In genomic region chr5:73437126-73438047, GRCh38 we compare ENCODE assay signal across 1 cellular context.
A peak's percentile ranks its signal among the peaks of the same experiment; 100 is the strongest.
TF ChIP-seq lines count a peak whose summit lies in the region.

No MANE protein-coding gene starts in this region.

TF ChIP-seq in HEK293, 187 proteins besides CTCF, POLR2A, EP300 and RAD21 (continued from another document and continues in another):
- TF ChIP-seq SETDB1 (IDR thresholded peaks at IDR 0.05; ENCODE audit: insufficient read length, low read length) (no peak), HOXC10 (CRISPR knock-in tag; IDR thresholded peaks at IDR 0.05) (no peak), ZNF155 (tag by site-specific recombination; IDR thresholded peaks at IDR 0.05) (no peak), ZBTB1 (tag by site-specific recombination; IDR thresholded peaks at IDR 0.05) (no peak), ZBTB49 (tag by site-specific recombination; IDR thresholded peaks at IDR 0.05; ENCODE audit: low read depth) (no peak), ZNF707 (tag by site-specific recombination; IDR thresholded peaks at IDR 0.05) (no peak), ZNF629 (tag by site-specific recombination; IDR thresholded peaks at IDR 0.05) (peak; percentile 83), ZNF843 (tag by site-specific recombination; IDR thresholded peaks at IDR 0.05) (peak; percentile 90), ZBTB21 (tag by site-specific recombination; IDR thresholded peaks at IDR 0.05) (peak; percentile 44; the same call in 1 of the 2 replicates), SALL2 (tag by site-specific recombination; IDR thresholded peaks at IDR 0.05; ENCODE audit: borderline replicate concordance) (no peak), ZBTB44 (tag by site-specific recombination; IDR thresholded peaks at IDR 0.05) (0 out of 2 replicates have a peak, but pooled peaks have one; percentile 13), ZNF362 (tag by site-specific recombination; IDR thresholded peaks at IDR 0.05) (no peak), ZBTB26 (tag by site-specific recombination; optimal IDR thresholded peaks at IDR 0.05) (peak; percentile 87), TSHZ1 (tag by site-specific recombination; IDR thresholded peaks at IDR 0.05; ENCODE audit: borderline replicate concordance) (peak; percentile 5; the same call in 1 of the 2 replicates), KLF1 (tag by site-specific recombination; IDR thresholded peaks at IDR 0.05) (peak; percentile 54; the same call in 1 of the 2 replicates), ZNF121 (tag by site-specific recombination; IDR thresholded peaks at IDR 0.05) (no peak), FEZF1 (tag by site-specific recombination; IDR thresholded peaks at IDR 0.05) (peak; percentile 95), ZNF777 (tag by site-specific recombination; IDR thresholded peaks at IDR 0.05; ENCODE audit: borderline replicate concordance) (no peak), ZNF311 (tag by site-specific recombination; IDR thresholded peaks at IDR 0.05; ENCODE audit: borderline replicate concordance) (no peak), HOXA7 (CRISPR knock-in tag; IDR thresholded peaks at IDR 0.05; ENCODE audit: borderline replicate concordance) (no peak), MYNN (tag by site-specific recombination; IDR thresholded peaks at IDR 0.05; ENCODE audit: borderline replicate concordance) (no peak), ZNF248 (tag by site-specific recombination; IDR thresholded peaks at IDR 0.05) (no peak), ZBTB20 (tag by site-specific recombination; IDR thresholded peaks at IDR 0.05) (peak; percentile 100), ZNF791 (tag by site-specific recombination; IDR thresholded peaks at IDR 0.05) (no peak), ZFP69B (tag by site-specific recombination; IDR thresholded peaks at IDR 0.05) (0 out of 2 replicates have a peak, but pooled peaks have one; percentile 25), ZBTB17 (tag by site-specific recombination; IDR thresholded peaks at IDR 0.05) (peak; percentile 84), ZNF140 (tag by site-specific recombination; IDR thresholded peaks at IDR 0.05) (no peak), BCL11B (tag by site-specific recombination; IDR thresholded peaks at IDR 0.05; ENCODE audit: low read depth) (no peak), SCRT1 (tag by site-specific recombination; IDR thresholded peaks at IDR 0.05; ENCODE audit: borderline replicate concordance) (no peak), KLF7 (tag by site-specific recombination; IDR thresholded peaks at IDR 0.05; ENCODE audit: borderline replicate concordance) (peak; percentile 64; the same call in 1 of the 2 replicates), ZNF621 (tag by site-specific recombination; IDR thresholded peaks at IDR 0.05) (no peak), HOXD13 (CRISPR knock-in tag; IDR thresholded peaks at IDR 0.05; ENCODE audit: borderline replicate concordance) (no peak), ZNF112 (tag by site-specific recombination; IDR thresholded peaks at IDR 0.05) (no peak), ZSCAN5A (tag by site-specific recombination; IDR thresholded peaks at IDR 0.05) (no peak), ZNF37A (tag by site-specific recombination; IDR thresholded peaks at IDR 0.05) (no peak), GLI2 (tag by site-specific recombination; IDR thresholded peaks at IDR 0.05; ENCODE audit: borderline replicate concordance, low read depth) (no peak), ZNF324 (tag by site-specific recombination; IDR thresholded peaks at IDR 0.05) (no peak), ZNF341 (tag by site-specific recombination; IDR thresholded peaks at IDR 0.05; ENCODE audit: low read depth) (peak; percentile 92), RBAK (tag by site-specific recombination; IDR thresholded peaks at IDR 0.05) (no peak), ZNF747 (tag by site-specific recombination; IDR thresholded peaks at IDR 0.05) (no peak), ZNF548 (tag by site-specific recombination; IDR thresholded peaks at IDR 0.05) (no peak), SCRT2 (tag by site-specific recombination; IDR thresholded peaks at IDR 0.05) (peak; percentile 90), ZNF501 (tag by site-specific recombination; IDR thresholded peaks at IDR 0.05) (peak; percentile 82; the same call in 1 of the 2 replicates), GLIS1 (tag by site-specific recombination; IDR thresholded peaks at IDR 0.05) (peak; percentile 93), ZNF624 (tag by site-specific recombination; IDR thresholded peaks at IDR 0.05) (no peak), PRDM10 (tag by site-specific recombination; IDR thresholded peaks at IDR 0.05) (peak; percentile 92), ZNF561 (tag by site-specific recombination; IDR thresholded peaks at IDR 0.05; ENCODE audit: borderline replicate concordance) (peak; percentile 89), ZNF366 (tag by site-specific recombination; conservative IDR thresholded peaks at IDR 0.05) (peak; percentile 85), PATZ1 (tag by site-specific recombination; IDR thresholded peaks at IDR 0.05) (peak; percentile 95), ZFP37 (tag by site-specific recombination; IDR thresholded peaks at IDR 0.05) (peak; percentile 52; the same call in 1 of the 2 replicates), ZNF354C (tag by site-specific recombination; IDR thresholded peaks at IDR 0.05; ENCODE audit: borderline replicate concordance, low read depth) (no peak), ZXDB (tag by site-specific recombination; IDR thresholded peaks at IDR 0.05) (peak; percentile 84)
